1 cellular context compared by ENCODE assay signal in the genomic region with DNA sequence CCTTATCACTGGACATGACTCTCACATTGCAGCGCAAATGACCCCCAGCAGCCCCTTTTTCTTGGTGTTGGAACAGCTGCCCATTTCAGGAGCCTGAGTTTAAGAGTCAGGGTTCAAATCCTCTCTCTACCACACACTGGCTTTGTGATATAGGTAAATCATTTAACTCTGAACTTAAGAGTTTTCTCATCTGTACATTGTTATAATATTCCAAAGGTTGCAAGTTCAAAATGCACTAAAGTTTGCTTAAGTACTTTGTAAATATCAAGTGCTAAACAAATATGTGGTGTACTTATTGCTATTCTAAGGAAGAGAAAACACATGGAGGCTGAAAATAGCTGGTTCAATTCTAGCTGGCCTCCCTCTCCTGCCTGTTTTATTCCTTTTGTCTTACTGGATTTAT.
A peak's percentile ranks its signal among the peaks of the same experiment; 100 is the strongest.
TF ChIP-seq lines count a peak whose summit lies in the region.

No MANE protein-coding gene starts in this region.

TF ChIP-seq in HepG2, 621 proteins besides CTCF, POLR2A, EP300 and RAD21 (continued from another document and continues in another):
- TF ChIP-seq, protein P1, sequence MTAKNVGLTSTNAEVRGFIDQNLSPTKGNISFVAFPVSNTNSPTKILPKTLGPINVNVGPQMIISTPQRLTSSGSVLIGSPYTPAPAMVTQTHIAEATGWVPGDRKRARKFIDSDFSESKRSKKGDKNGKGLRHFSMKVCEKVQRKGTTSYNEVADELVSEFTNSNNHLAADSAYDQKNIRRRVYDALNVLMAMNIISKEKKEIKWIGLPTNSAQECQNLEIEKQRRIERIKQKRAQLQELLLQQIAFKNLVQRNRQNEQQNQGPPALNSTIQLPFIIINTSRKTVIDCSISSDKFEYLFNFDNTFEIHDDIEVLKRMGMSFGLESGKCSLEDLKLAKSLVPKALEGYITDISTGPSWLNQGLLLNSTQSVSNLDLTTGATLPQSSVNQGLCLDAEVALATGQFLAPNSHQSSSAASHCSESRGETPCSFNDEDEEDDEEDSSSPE (CRISPR knock-in tag; IDR thresholded peaks at IDR 0.05): no peak
- TF ChIP-seq, protein P2, sequence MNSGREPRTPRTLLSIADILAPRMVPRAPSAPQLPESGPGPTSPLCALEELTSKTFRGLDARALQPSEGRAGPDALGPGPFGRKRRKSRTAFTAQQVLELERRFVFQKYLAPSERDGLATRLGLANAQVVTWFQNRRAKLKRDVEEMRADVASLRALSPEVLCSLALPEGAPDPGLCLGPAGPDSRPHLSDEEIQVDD (CRISPR knock-in tag; IDR thresholded peaks at IDR 0.05; ENCODE audit: borderline replicate concordance): no peak
- TF ChIP-seq SKI (IDR thresholded peaks at IDR 0.05; ENCODE audit: partially characterized antibody) (peak; percentile 81), FOXK1 (CRISPR knock-in tag; IDR thresholded peaks at IDR 0.05; ENCODE audit: borderline replicate concordance, low read depth) (no peak), ZNF160 (CRISPR knock-in tag; IDR thresholded peaks at IDR 0.05) (no peak), TGIF2 (CRISPR knock-in tag; IDR thresholded peaks at IDR 0.05) (no peak), SIN3B (IDR thresholded peaks at IDR 0.05; ENCODE audit: low read length) (no peak), CHD4 (IDR thresholded peaks at IDR 0.05; ENCODE audit: borderline replicate concordance, low read length) (no peak), SAFB2 (CRISPR knock-in tag; IDR thresholded peaks at IDR 0.05; ENCODE audit: borderline replicate concordance, low read depth) (no peak), RORA (CRISPR knock-in tag; IDR thresholded peaks at IDR 0.05) (no peak), MIER3 (CRISPR knock-in tag; IDR thresholded peaks at IDR 0.05; ENCODE audit: borderline replicate concordance) (0 out of 2 replicates have a peak, but pooled peaks have one; percentile 44), BCL6 (CRISPR knock-in tag; IDR thresholded peaks at IDR 0.05) (peak; percentile 85), STAT5B (CRISPR knock-in tag; IDR thresholded peaks at IDR 0.05) (no peak), XRCC5 (optimal IDR thresholded peaks at IDR 0.05; ENCODE audit: low read length) (no peak), NR2F1 (CRISPR knock-in tag; IDR thresholded peaks at IDR 0.05) (peak in 1 of 2 experiments; percentile 50; a peak in 2 of 4 replicates), CENPX (CRISPR knock-in tag; IDR thresholded peaks at IDR 0.05) (no peak), ZNF446 (CRISPR knock-in tag; IDR thresholded peaks at IDR 0.05) (no peak), AGO1 (IDR thresholded peaks at IDR 0.05; ENCODE audit: low read depth, low read length, poor library complexity, severe bottlenecking) (no peak), EZH2 (conservative IDR thresholded peaks at IDR 0.05; ENCODE audit: low read depth, low read length) (no peak), RNF2 (conservative IDR thresholded peaks at IDR 0.05; ENCODE audit: low read depth) (no peak), ZNF550 (CRISPR knock-in tag; IDR thresholded peaks at IDR 0.05; ENCODE audit: borderline replicate concordance) (no peak), ATRX (CRISPR knock-in tag; IDR thresholded peaks at IDR 0.05; ENCODE audit: borderline replicate concordance) (no peak), SMYD3 (CRISPR knock-in tag; IDR thresholded peaks at IDR 0.05) (no peak), ERF (CRISPR knock-in tag; IDR thresholded peaks at IDR 0.05) (peak; percentile 23), ZNF460 (CRISPR knock-in tag; IDR thresholded peaks at IDR 0.05; ENCODE audit: borderline replicate concordance) (no peak), ZSCAN9 (CRISPR knock-in tag; IDR thresholded peaks at IDR 0.05; ENCODE audit: borderline replicate concordance) (no peak)
- TF ChIP-seq, protein P3, sequence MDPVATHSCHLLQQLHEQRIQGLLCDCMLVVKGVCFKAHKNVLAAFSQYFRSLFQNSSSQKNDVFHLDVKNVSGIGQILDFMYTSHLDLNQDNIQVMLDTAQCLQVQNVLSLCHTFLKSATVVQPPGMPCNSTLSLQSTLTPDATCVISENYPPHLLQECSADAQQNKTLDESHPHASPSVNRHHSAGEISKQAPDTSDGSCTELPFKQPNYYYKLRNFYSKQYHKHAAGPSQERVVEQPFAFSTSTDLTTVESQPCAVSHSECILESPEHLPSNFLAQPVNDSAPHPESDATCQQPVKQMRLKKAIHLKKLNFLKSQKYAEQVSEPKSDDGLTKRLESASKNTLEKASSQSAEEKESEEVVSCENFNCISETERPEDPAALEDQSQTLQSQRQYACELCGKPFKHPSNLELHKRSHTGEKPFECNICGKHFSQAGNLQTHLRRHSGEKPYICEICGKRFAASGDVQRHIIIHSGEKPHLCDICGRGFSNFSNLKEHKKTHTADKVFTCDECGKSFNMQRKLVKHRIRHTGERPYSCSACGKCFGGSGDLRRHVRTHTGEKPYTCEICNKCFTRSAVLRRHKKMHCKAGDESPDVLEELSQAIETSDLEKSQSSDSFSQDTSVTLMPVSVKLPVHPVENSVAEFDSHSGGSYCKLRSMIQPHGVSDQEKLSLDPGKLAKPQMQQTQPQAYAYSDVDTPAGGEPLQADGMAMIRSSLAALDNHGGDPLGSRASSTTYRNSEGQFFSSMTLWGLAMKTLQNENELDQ (CRISPR knock-in tag; IDR thresholded peaks at IDR 0.05; ENCODE audit: borderline replicate concordance): no peak
- TF ChIP-seq, protein P4, sequence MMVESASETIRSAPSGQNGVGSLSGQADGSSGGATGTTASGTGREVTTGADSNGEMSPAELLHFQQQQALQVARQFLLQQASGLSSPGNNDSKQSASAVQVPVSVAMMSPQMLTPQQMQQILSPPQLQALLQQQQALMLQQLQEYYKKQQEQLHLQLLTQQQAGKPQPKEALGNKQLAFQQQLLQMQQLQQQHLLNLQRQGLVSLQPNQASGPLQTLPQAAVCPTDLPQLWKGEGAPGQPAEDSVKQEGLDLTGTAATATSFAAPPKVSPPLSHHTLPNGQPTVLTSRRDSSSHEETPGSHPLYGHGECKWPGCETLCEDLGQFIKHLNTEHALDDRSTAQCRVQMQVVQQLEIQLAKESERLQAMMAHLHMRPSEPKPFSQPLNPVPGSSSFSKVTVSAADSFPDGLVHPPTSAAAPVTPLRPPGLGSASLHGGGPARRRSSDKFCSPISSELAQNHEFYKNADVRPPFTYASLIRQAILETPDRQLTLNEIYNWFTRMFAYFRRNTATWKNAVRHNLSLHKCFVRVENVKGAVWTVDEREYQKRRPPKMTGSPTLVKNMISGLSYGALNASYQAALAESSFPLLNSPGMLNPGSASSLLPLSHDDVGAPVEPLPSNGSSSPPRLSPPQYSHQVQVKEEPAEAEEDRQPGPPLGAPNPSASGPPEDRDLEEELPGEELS (CRISPR knock-in tag; IDR thresholded peaks at IDR 0.05): peak; percentile 71; the same call in 1 of the 2 replicates
- TF ChIP-seq, protein P5, sequence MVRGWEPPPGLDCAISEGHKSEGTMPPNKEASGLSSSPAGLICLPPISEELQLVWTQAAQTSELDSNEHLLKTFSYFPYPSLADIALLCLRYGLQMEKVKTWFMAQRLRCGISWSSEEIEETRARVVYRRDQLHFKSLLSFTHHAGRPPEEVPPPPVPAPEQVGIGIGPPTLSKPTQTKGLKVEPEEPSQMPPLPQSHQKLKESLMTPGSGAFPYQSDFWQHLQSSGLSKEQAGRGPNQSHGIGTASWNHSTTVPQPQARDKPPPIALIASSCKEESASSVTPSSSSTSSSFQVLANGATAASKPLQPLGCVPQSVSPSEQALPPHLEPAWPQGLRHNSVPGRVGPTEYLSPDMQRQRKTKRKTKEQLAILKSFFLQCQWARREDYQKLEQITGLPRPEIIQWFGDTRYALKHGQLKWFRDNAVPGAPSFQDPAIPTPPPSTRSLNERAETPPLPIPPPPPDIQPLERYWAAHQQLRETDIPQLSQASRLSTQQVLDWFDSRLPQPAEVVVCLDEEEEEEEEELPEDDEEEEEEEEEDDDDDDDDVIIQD (CRISPR knock-in tag; IDR thresholded peaks at IDR 0.05; ENCODE audit: low read depth): peak; percentile 61
- TF ChIP-seq, protein P6, sequence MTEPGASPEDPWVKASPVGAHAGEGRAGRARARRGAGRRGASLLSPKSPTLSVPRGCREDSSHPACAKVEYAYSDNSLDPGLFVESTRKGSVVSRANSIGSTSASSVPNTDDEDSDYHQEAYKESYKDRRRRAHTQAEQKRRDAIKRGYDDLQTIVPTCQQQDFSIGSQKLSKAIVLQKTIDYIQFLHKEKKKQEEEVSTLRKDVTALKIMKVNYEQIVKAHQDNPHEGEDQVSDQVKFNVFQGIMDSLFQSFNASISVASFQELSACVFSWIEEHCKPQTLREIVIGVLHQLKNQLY (CRISPR knock-in tag; IDR thresholded peaks at IDR 0.05): 0 out of 2 replicates have a peak, but pooled peaks have one; percentile 46
- TF ChIP-seq, protein P7, sequence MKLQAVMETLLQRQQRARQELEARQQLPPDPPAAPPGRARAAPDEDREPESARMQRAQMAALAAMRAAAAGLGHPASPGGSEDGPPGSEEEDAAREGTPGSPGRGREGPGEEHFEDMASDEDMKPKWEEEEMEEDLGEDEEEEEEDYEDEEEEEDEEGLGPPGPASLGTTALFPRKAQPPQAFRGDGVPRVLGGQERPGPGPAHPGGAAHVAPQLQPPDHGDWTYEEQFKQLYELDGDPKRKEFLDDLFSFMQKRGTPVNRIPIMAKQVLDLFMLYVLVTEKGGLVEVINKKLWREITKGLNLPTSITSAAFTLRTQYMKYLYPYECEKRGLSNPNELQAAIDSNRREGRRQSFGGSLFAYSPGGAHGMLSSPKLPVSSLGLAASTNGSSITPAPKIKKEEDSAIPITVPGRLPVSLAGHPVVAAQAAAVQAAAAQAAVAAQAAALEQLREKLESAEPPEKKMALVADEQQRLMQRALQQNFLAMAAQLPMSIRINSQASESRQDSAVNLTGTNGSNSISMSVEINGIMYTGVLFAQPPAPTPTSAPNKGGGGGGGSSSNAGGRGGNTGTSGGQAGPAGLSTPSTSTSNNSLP (IDR thresholded peaks at IDR 0.05; ENCODE audit: low read depth, low read length): peak; percentile 72
- TF ChIP-seq, protein P8, sequence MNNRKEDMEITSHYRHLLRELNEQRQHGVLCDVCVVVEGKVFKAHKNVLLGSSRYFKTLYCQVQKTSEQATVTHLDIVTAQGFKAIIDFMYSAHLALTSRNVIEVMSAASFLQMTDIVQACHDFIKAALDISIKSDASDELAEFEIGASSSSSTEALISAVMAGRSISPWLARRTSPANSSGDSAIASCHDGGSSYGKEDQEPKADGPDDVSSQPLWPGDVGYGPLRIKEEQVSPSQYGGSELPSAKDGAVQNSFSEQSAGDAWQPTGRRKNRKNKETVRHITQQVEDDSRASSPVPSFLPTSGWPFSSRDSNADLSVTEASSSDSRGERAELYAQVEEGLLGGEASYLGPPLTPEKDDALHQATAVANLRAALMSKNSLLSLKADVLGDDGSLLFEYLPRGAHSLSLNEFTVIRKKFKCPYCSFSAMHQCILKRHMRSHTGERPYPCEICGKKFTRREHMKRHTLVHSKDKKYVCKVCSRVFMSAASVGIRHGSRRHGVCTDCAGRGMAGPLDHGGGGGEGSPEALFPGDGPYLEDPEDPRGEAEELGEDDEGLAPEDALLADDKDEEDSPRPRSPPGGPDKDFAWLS (CRISPR knock-in tag; IDR thresholded peaks at IDR 0.05; ENCODE audit: borderline replicate concordance): no peak
- TF ChIP-seq, protein P9, sequence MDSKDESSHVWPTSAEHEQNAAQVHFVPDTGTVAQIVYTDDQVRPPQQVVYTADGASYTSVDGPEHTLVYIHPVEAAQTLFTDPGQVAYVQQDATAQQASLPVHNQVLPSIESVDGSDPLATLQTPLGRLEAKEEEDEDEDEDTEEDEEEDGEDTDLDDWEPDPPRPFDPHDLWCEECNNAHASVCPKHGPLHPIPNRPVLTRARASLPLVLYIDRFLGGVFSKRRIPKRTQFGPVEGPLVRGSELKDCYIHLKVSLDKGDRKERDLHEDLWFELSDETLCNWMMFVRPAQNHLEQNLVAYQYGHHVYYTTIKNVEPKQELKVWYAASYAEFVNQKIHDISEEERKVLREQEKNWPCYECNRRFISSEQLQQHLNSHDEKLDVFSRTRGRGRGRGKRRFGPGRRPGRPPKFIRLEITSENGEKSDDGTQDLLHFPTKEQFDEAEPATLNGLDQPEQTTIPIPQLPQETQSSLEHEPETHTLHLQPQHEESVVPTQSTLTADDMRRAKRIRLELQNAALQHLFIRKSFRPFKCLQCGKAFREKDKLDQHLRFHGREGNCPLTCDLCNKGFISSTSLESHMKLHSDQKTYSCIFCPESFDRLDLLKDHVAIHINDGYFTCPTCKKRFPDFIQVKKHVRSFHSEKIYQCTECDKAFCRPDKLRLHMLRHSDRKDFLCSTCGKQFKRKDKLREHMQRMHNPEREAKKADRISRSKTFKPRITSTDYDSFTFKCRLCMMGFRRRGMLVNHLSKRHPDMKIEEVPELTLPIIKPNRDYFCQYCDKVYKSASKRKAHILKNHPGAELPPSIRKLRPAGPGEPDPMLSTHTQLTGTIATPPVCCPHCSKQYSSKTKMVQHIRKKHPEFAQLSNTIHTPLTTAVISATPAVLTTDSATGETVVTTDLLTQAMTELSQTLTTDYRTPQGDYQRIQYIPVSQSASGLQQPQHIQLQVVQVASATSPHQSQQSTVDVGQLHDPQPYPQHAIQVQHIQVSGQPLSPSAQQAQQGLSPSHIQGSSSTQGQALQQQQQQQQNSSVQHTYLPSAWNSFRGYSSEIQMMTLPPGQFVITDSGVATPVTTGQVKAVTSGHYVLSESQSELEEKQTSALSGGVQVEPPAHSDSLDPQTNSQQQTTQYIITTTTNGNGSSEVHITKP (CRISPR knock-in tag; IDR thresholded peaks at IDR 0.05; ENCODE audit: low read depth): no peak
- TF ChIP-seq, protein P10, sequence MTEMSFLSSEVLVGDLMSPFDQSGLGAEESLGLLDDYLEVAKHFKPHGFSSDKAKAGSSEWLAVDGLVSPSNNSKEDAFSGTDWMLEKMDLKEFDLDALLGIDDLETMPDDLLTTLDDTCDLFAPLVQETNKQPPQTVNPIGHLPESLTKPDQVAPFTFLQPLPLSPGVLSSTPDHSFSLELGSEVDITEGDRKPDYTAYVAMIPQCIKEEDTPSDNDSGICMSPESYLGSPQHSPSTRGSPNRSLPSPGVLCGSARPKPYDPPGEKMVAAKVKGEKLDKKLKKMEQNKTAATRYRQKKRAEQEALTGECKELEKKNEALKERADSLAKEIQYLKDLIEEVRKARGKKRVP (CRISPR knock-in tag; IDR thresholded peaks at IDR 0.05): no peak
- TF ChIP-seq, protein P11, sequence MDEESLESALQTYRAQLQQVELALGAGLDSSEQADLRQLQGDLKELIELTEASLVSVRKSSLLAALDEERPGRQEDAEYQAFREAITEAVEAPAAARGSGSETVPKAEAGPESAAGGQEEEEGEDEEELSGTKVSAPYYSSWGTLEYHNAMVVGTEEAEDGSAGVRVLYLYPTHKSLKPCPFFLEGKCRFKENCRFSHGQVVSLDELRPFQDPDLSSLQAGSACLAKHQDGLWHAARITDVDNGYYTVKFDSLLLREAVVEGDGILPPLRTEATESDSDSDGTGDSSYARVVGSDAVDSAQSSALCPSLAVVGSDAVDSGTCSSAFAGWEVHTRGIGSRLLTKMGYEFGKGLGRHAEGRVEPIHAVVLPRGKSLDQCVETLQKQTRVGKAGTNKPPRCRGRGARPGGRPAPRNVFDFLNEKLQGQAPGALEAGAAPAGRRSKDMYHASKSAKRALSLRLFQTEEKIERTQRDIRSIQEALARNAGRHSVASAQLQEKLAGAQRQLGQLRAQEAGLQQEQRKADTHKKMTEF (CRISPR knock-in tag; IDR thresholded peaks at IDR 0.05): peak; percentile 69
